In genomic region chr1:6637770-6638169, GRCh38 we compare ENCODE assay signal across 25 cellular contexts. TPM values are rescaled to one million over a fixed set of nuclear protein-coding genes. Genes with fewer than 3 reads are reported as not detected.
DNase-seq lines count a peak whose midpoint lies in the region; ATAC-seq and TF ChIP-seq lines count a peak whose summit lies in the region.
"Had no signal": no experiment of that assay in that cellular context is flagged by ENCODE, and none has a peak within 500 bp of the region (broad histone marks: within the 10 kb centered on the region; RNA-seq: fewer than 3 reads in every experiment).

No MANE protein-coding gene starts in this region.

- no peak for TF ChIP-seq POLR2A in esophagus muscularis mucosa (IDR thresholded peaks at IDR 0.05; ENCODE audit: low read depth)

- no peak for ATAC-seq in Right ventricle myocardium superior (ENCODE audit: poor library complexity)
- ATAC-seq in aorta (ENCODE audit: low FRiP score) = peak; percentile 23
- ATAC-seq: left colon had no signal

- no peak for TF ChIP-seq EP300 in esophagus muscularis mucosa (IDR thresholded peaks at IDR 0.05)

- TF ChIP-seq CTCF in left ventricle myocardium inferior (IDR thresholded peaks at IDR 0.05; ENCODE audit: borderline replicate concordance) (no peak), esophagus muscularis mucosa (IDR thresholded peaks at IDR 0.05) (no peak)

- H3K4me3 ChIP-seq in left ventricle myocardium inferior = no peak overlapping the region
- peak overlapping the region in 1 of 4 donors; percentile 24 for H3K4me3 ChIP-seq in esophagus muscularis mucosa
- peak overlapping the region; percentile 21 for H3K4me3 ChIP-seq in rectal smooth muscle tissue (ENCODE audit: low read length)
- H3K4me3 ChIP-seq in aorta (ENCODE audit: low read length in 2 of 2) = no peak overlapping the region
- H3K4me3 ChIP-seq: body of pancreas, HAP-1, prostate gland had no signal

- H3K36me3 ChIP-seq in left ventricle myocardium inferior (peaks cover 96% of the 10 kb centered on the region), esophagus muscularis mucosa (peaks cover 48 to 98% (median 91%) of the 10 kb centered on the region in 4 donors), rectal smooth muscle tissue (ENCODE audit: control insufficient read depth, insufficient read depth, low read length) (peaks cover 40% of the 10 kb centered on the region), aorta (ENCODE audit: control insufficient read depth in 1 of 2, insufficient read depth in 2 of 2, low read length in 1 of 2) (peaks cover 0 to 3% of the 10 kb centered on the region in 2 donors)

- DNase-seq in left ventricle myocardium inferior (no peak), Right ventricle myocardium superior (no peak), esophagus muscularis mucosa (ENCODE audit: extremely low spot score) (no peak), aorta (no peak), SW480 (ENCODE audit: low spot score) (no peak), putamen (ENCODE audit: low spot score) (no peak)
- DNase-seq in stimulated activated naive CD4-positive, alpha-beta T cell treated with Interleukin-2 at 50 U/mL for 16 hours (lab: John Stamatoyannopoulos, UW) = no peak
- DNase-seq: activated CD4-positive, alpha-beta T cell treated with anti-CD3 and anti-CD28 coated beads for 4 hours; activated naive CD8-positive, alpha-beta T cell treated with anti-CD3 and anti-CD28 coated beads for 36 hours; activated T-cell treated with anti-CD3 and anti-CD28 coated beads for 4 hours; CD4-positive, CD25-positive, alpha-beta regulatory T cell; effector CD8-positive, alpha-beta T cell; NCI-H187; NCI-H69; SIG-M5; stimulated activated CD4-positive, alpha-beta T cell treated with anti-CD3 and anti-CD28 coated beads, Interleukin-2, amount 100 ng/mL, for 24 hours; T-helper 9 cell had no signal

- H3K9me3 ChIP-seq in left ventricle myocardium inferior (replicated peaks) (no peaks in the 10 kb centered on the region), esophagus muscularis mucosa (no peaks in the 10 kb centered on the region), aorta (ENCODE audit: control insufficient read depth, low read length) (no peaks in the 10 kb centered on the region)
- H3K9me3 ChIP-seq: body of pancreas, HAP-1, neutrophil, prostate gland had no signal

- peak overlapping the region; percentile 55 for H3K27ac ChIP-seq in left ventricle myocardium inferior (replicated peaks)
- peak overlapping the region; percentile 40 to 46 (median 44) for H3K27ac ChIP-seq in esophagus muscularis mucosa (replicated peaks in 1 of 4)
- H3K27ac ChIP-seq in rectal smooth muscle tissue (ENCODE audit: low read depth, low read length) = no peak overlapping the region
- peak overlapping the region in 1 of 2 donors; percentile 7 for H3K27ac ChIP-seq in aorta (ENCODE audit: low read depth in 1 of 2, low read length in 2 of 2)
- H3K27ac ChIP-seq: epithelial cell of prostate, neutrophil, prostate gland, VCaP had no signal

- H3K9ac ChIP-seq in rectal smooth muscle tissue (ENCODE audit: low read length) = no peak overlapping the region

- intact Hi-C loops in left ventricle myocardium inferior (cut with micrococcal nuclease) (no loop called here), Right ventricle myocardium superior (cut with DNase I) (no loop called here), esophagus muscularis mucosa (cut with DNase I) (no loop called here), aorta (cut with DNase I) (no loop called here)

- no peaks in the 10 kb centered on the region for H3K27me3 ChIP-seq in left ventricle myocardium inferior (ENCODE audit: low read depth)
- H3K27me3 ChIP-seq in esophagus muscularis mucosa = no peaks in the 10 kb centered on the region
- H3K27me3 ChIP-seq in rectal smooth muscle tissue (ENCODE audit: control insufficient read depth, insufficient read depth, low read length) = no peaks in the 10 kb centered on the region
- H3K27me3 ChIP-seq in aorta (ENCODE audit: control insufficient read depth in 1 of 2, insufficient read depth in 2 of 2, low read length in 1 of 2) = no peaks in the 10 kb centered on the region
- H3K27me3 ChIP-seq: body of pancreas, neutrophil had no signal

- WGBS in esophagus muscularis mucosa = 90% methylated on average over 3 of the region's 9 CpGs
- 62% methylated on average over 9 of the region's 9 CpGs for WGBS in aorta, 2 donors

- peaks cover 8% of the 10 kb centered on the region for H3K4me1 ChIP-seq in left ventricle myocardium inferior
- H3K4me1 ChIP-seq in esophagus muscularis mucosa = peaks cover 0 to 12% (median 7%) of the 10 kb centered on the region in 4 donors
- no peaks in the 10 kb centered on the region for H3K4me1 ChIP-seq in rectal smooth muscle tissue (ENCODE audit: control insufficient read depth, insufficient read depth, low read length)
- no peaks in the 10 kb centered on the region for H3K4me1 ChIP-seq in aorta (ENCODE audit: control insufficient read depth in 1 of 2, insufficient read depth in 2 of 2, low read length in 2 of 2)
- H3K4me1 ChIP-seq: HAP-1, prostate gland had no signal

RNA-seq across cellular contexts. Expression of gene THAP3, which starts 13.1 kb away (rescaled TPM):
- 14.9 TPM for total RNA-seq in left ventricle myocardium inferior
- 11.5 TPM for total RNA-seq in Right ventricle myocardium superior
- 10 to 100 TPM; 13.8 to 34.6 (median 25.0) TPM for total RNA-seq in esophagus muscularis mucosa
- 10 to 100 TPM; 11.0 to 21.2 TPM for total RNA-seq in aorta
- 10 to 100 TPM; 20.8 to 44.1 TPM for polyA plus RNA-seq in aorta

RNA-seq across cellular contexts. Expression of gene PHF13, which starts 24.2 kb away (rescaled TPM):
- total RNA-seq in left ventricle myocardium inferior (6.8 TPM), Right ventricle myocardium superior (8.6 TPM), esophagus muscularis mucosa (10 to 100 TPM; 16.6 to 32.1 (median 27.9) TPM), aorta (10 to 100 TPM; 19.0 to 19.3 TPM)
- polyA plus RNA-seq in aorta = 10 to 100 TPM in 1 of 2 donors, 1 to 10 TPM in 1; 3.6 to 10.8 TPM

RNA-seq across cellular contexts. Expression of gene KLHL21, which starts 35.1 kb away (rescaled TPM):
- total RNA-seq in left ventricle myocardium inferior (83.7 TPM), Right ventricle myocardium superior (111 TPM), esophagus muscularis mucosa (100 to 1,000 TPM in 3 of 4 donors, 10 to 100 TPM in 1; 98.4 to 184 (median 130) TPM), aorta (10 to 100 TPM; 37.5 to 38.3 TPM)
- polyA plus RNA-seq in aorta = 10 to 100 TPM; 10.8 to 38.0 TPM

RNA-seq across cellular contexts. Expression of gene ZBTB48, which starts 58.0 kb away (rescaled TPM):
- total RNA-seq in left ventricle myocardium inferior = 12.9 TPM
- total RNA-seq in Right ventricle myocardium superior = 11.7 TPM
- total RNA-seq in esophagus muscularis mucosa = 10 to 100 TPM; 15.0 to 24.9 (median 16.4) TPM
- total RNA-seq in aorta = 10 to 100 TPM; 20.6 to 29.9 TPM
- polyA plus RNA-seq in aorta = 100 to 1,000 TPM in 1 of 2 donors, 10 to 100 TPM in 1; 25.2 to 204 TPM
